1 cellular context compared by ENCODE assay signal in genomic region chr14:100906420-100906819, GRCh38.
TF ChIP-seq lines count a peak whose summit lies in the region.

No MANE protein-coding gene starts in this region.

TF ChIP-seq in IMR-90, 13 proteins besides CTCF, POLR2A, EP300 and RAD21:
- TF ChIP-seq BHLHE40 (IDR thresholded peaks at IDR 0.05; ENCODE audit: low read depth, low read length): no peak
- TF ChIP-seq SMC3 (IDR thresholded peaks at IDR 0.05; ENCODE audit: low read depth, low read length): 0 out of 2 replicates have a peak, but pooled peaks have one; percentile 13
- TF ChIP-seq MXI1 (IDR thresholded peaks at IDR 0.05; ENCODE audit: borderline replicate concordance, low read depth, low read length): no peak
